In genomic region chr3:155382396-155383042, GRCh38 we compare ENCODE assay signal across 8 cellular contexts.
DNase-seq lines count a peak whose midpoint lies in the region; ATAC-seq and TF ChIP-seq lines count a peak whose summit lies in the region.

No MANE protein-coding gene starts in this region.

- no peaks in the 10 kb centered on the region for H3K9me3 ChIP-seq in adrenal gland (replicated peaks in 1 of 3)
- no peaks in the 10 kb centered on the region for H3K9me3 ChIP-seq in smooth muscle cell (replicated peaks; ENCODE audit: low read depth)

- no peak overlapping the region for H3K4me2 ChIP-seq in smooth muscle cell

- intact Hi-C loops in adrenal gland (cut with DNase I), result no loop called here

- no peak overlapping the region for H3K27ac Mint-ChIP-seq in T-helper 2 cell treated with Interferon-gamma antibody and Interleukin-4, amounts not matched to agents 5 μg/mL and 100 μg/mL, for 36 hours

- H3K4me1 Mint-ChIP-seq in T-helper 2 cell treated with Interferon-gamma antibody and Interleukin-4, amounts not matched to agents 5 μg/mL and 100 μg/mL, for 36 hours (ENCODE audit: low read depth), result no peaks in the 10 kb centered on the region

- H3K27me3 ChIP-seq in adrenal gland, result no peaks in the 10 kb centered on the region
- no peaks in the 10 kb centered on the region for H3K27me3 ChIP-seq in smooth muscle cell (ENCODE audit: low read depth)

- peaks cover 2% of the 10 kb centered on the region for H3K27me3 Mint-ChIP-seq in T-helper 2 cell treated with Interferon-gamma antibody and Interleukin-4, amounts not matched to agents 5 μg/mL and 100 μg/mL, for 36 hours (ENCODE audit: low read depth)

- H4K20me1 ChIP-seq in smooth muscle cell (ENCODE audit: low read depth), result no peaks in the 10 kb centered on the region

- H3K9me3 Mint-ChIP-seq in T-helper 2 cell treated with Interferon-gamma antibody and Interleukin-4, amounts not matched to agents 5 μg/mL and 100 μg/mL, for 36 hours, result no peaks in the 10 kb centered on the region

- DNase-seq in GM04504 (ENCODE audit: low read depth) (peak; percentile 55), NCI-H2196 (lab: John Stamatoyannopoulos, UW; ENCODE audit: unreplicated experiment) (peak; percentile 85), adrenal gland (peak; percentile 17 to 70 (median 45)), hepatic stellate cell (ENCODE audit: low spot score) (peak; percentile 30), smooth muscle cell (lab: John Stamatoyannopoulos, UW; ENCODE audit: unreplicated experiment) (peak; percentile 20), coronary artery (ENCODE audit: low spot score) (no peak)
- DNase-seq in T-helper 2 cell treated with Interferon-gamma antibody and Interleukin-4, amounts not matched to agents 5 μg/mL and 100 μg/mL, for 36 hours (ENCODE audit: low spot score), result no peak

- no peaks in the 10 kb centered on the region for H3K79me2 ChIP-seq in smooth muscle cell (ENCODE audit: low read depth)

- ATAC-seq in HG02678 (IDR thresholded peaks at IDR 0.05; ENCODE audit: unreplicated experiment), result peak; percentile 72

- H3K36me3 ChIP-seq in adrenal gland (replicated peaks in 1 of 2) (no peaks in the 10 kb centered on the region), smooth muscle cell (ENCODE audit: low read depth) (no peaks in the 10 kb centered on the region)

- 34 to 45% (median 40%) methylated on average over 6 of the region's 6 CpGs for WGBS in adrenal gland, 4 donors
- 24% methylated on average over 6 of the region's 6 CpGs for WGBS in smooth muscle cell (ENCODE audit: low lambda C conversion rate)

- peak; percentile 6 to 55 (median 42) for TF ChIP-seq CTCF in adrenal gland (IDR thresholded peaks at IDR 0.05)
- peak; percentile 86 for TF ChIP-seq CTCF in smooth muscle cell (IDR thresholded peaks at IDR 0.05; ENCODE audit: borderline replicate concordance, insufficient read depth, poor library complexity, severe bottlenecking)
- no peak for TF ChIP-seq CTCF in coronary artery (IDR thresholded peaks at IDR 0.05)

- H3K4me3 ChIP-seq in adrenal gland (no peak overlapping the region), smooth muscle cell (no peak overlapping the region), coronary artery (no peak overlapping the region)

- H2AFZ ChIP-seq in smooth muscle cell (ENCODE audit: low read depth), result no peak overlapping the region

- H3K4me3 Mint-ChIP-seq in T-helper 2 cell treated with Interferon-gamma antibody and Interleukin-4, amounts not matched to agents 5 μg/mL and 100 μg/mL, for 36 hours, result no peak overlapping the region

- H3F3A ChIP-seq in smooth muscle cell (ENCODE audit: low read depth), result no peaks in the 10 kb centered on the region

- H3K9ac ChIP-seq in smooth muscle cell (ENCODE audit: low read depth), result no peak overlapping the region

- H3K36me3 Mint-ChIP-seq in T-helper 2 cell treated with Interferon-gamma antibody and Interleukin-4, amounts not matched to agents 5 μg/mL and 100 μg/mL, for 36 hours (ENCODE audit: low read depth), result no peaks in the 10 kb centered on the region

- no peaks in the 10 kb centered on the region for H3K4me1 ChIP-seq in adrenal gland (replicated peaks in 1 of 2)
- H3K4me1 ChIP-seq in smooth muscle cell (ENCODE audit: low read depth), result peaks cover 12% of the 10 kb centered on the region

- no peak for TF ChIP-seq POLR2A in adrenal gland (IDR thresholded peaks at IDR 0.05)

- H3K27ac ChIP-seq in adrenal gland, result no peak overlapping the region
- H3K27ac ChIP-seq in smooth muscle cell (ENCODE audit: low read depth), result no peak overlapping the region
- H3K27ac ChIP-seq in coronary artery, result no peak overlapping the region

Comparison
In these comparisons a context has a peak if more than half of its experiments do, and no peak if none do; other contexts are left out.
1. DNase-seq: peak in GM04504 (single experiment), NCI-H2196 (single experiment), adrenal gland (7 of 7), hepatic stellate cell (single experiment) and smooth muscle cell (single experiment); none in T-helper 2 cell treated with Interferon-gamma antibody and Interleukin-4, amounts not matched to agents 5 μg/mL and 100 μg/mL, for 36 hours (single experiment) and coronary artery (single experiment).